Comparison of ENCODE assay signal across 8 cellular contexts in the genomic region with DNA sequence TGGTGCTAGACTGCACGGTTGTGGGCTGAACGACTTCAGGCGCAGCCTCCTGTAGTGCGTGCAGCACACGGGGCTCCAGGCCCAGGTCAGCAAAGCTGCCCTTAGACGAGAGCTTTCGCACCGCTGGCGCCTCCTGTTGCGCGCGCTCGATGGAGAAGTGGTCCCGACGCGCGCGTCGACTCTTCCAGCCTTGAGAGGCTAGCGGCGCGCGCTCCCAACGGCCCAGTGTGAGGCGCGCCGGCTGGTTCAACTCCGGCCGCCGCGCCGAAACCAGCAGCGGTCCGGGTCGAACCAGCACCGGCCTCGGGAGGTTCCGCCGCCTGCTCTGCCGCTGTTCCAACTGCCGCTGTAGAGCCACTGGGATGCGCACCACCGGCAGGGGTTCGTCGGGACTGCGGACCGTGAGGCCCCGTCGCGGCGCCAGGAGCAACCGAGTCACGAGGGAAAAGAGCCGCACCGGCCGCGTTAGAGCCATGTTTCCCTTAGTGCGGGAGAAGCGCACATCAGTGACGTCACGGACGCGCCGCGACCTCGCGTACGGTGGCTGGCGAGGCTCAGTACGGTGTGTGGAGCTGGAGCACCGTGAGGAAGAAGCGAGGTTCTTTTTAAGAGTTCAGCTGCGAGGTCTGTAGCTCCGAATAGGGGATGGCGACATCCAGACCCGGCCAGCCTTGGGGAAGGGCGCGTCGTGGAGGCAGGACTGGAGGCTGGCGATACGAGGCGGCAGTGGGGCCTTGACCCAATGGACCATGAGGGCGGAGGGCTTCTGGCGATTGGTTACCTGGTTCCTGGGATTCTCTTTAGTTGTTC. TPM values are rescaled to one million over a fixed set of nuclear protein-coding genes. Genes with fewer than 3 reads are reported as not detected.
DNase-seq lines count a peak whose midpoint lies in the region; ATAC-seq lines count a peak whose summit lies in the region.

TSS of gene DDX28 (minus strand) at position 505 of the 810 bp plus-strand sequence. CDS start at position 475, 30 bp downstream.
TSS of gene DUS2 (plus strand) at position 557 of the 810 bp plus-strand sequence. CDS start 14,740 bp downstream, outside the sequence.

- peak; percentile 93 for DNase-seq in AG08396 (ENCODE audit: low spot score)
- peak; percentile 91 for DNase-seq in NCI-H460 (ENCODE audit: extremely low read depth, low read depth)
- peak; percentile 91 for DNase-seq in central memory CD4-positive, alpha-beta T cell
- peak; percentile 94 for DNase-seq in islet precursor cell
- peak; percentile 91 to 95 for DNase-seq in stimulated activated CD4-positive, alpha-beta T cell treated with anti-CD3 and anti-CD28 coated beads, Interleukin-12 subunit alpha, Interleukin-12 subunit beta, amount 100 ng/mL, for 24 hours (ENCODE audit: low read depth in 2 of 2)

- peak; percentile 76 for ATAC-seq in GM18909 (IDR thresholded peaks at IDR 0.05; ENCODE audit: poor library complexity, unreplicated experiment)
- peak; percentile 80 for ATAC-seq in HG03280 (IDR thresholded peaks at IDR 0.05; ENCODE audit: unreplicated experiment)
- ATAC-seq in activated CD4-positive, CD25-positive, alpha-beta regulatory T cell treated with anti-CD3 and anti-CD28 coated beads, Interleukin-2, amount 50 U/mL, for 24 hours, result peak; percentile 89 to 93

RNA-seq across cellular contexts. Expression of gene DDX28, which starts in this region (rescaled TPM):
- total RNA-seq in NCI-H460 (2014; rRNA removed; shearing (Covaris generic)), result 20.1 and 22.7 TPM in 2 replicates
- polyA plus RNA-seq in NCI-H460 (2014; cell fraction: nucleus; rRNA removed), result 36.6 and 52.0 TPM in 2 replicates

RNA-seq across cellular contexts. Expression of gene DUS2, which starts in this region (rescaled TPM):
- total RNA-seq in NCI-H460 (2014; rRNA removed; shearing (Covaris generic)), result 34.5 and 39.4 TPM in 2 replicates
- polyA plus RNA-seq in NCI-H460 (2014; cell fraction: nucleus; rRNA removed), result 48.1 and 54.8 TPM in 2 replicates

Comparison
In these comparisons a context has a peak if more than half of its experiments do, and no peak if none do; other contexts are left out.
1. Peak in every context shown above with its lines: DNase-seq and ATAC-seq.